ENCODE assay signal across 22 cellular contexts in genomic region chrX:130738638-130739195, GRCh38.
"Had no signal": no experiment of that assay in that cellular context is flagged by ENCODE, and none has a peak within 500 bp of the region (broad histone marks: within the 10 kb centered on the region; RNA-seq: fewer than 3 reads in every experiment).

No MANE protein-coding gene starts in this region.

- H3K9me3 Mint-ChIP-seq: activated CD4-positive, alpha-beta T cell treated with anti-CD3 and anti-CD28 coated beads, Interleukin-2, amount 10 ng/mL, durations not matched to agents 7 days and 5 days; activated naive CD4-positive, alpha-beta T cell treated with anti-CD3 and anti-CD28 coated beads for 36 hours; activated T-cell treated with anti-CD3 and anti-CD28 coated beads, Interleukin-2, amount 50 U/mL, for 4 hours; central memory CD8-positive, alpha-beta T cell; stimulated activated naive CD8-positive, alpha-beta T cell treated with anti-CD3 and anti-CD28 coated beads, Interleukin-15, amount 100 ng/mL, for 72 hours had no signal

- H3K27me3 Mint-ChIP-seq: activated CD4-positive, alpha-beta T cell treated with anti-CD3 and anti-CD28 coated beads, Interleukin-2, amount 10 ng/mL, durations not matched to agents 7 days and 5 days; central memory CD8-positive, alpha-beta T cell; stimulated activated naive CD8-positive, alpha-beta T cell treated with anti-CD3 and anti-CD28 coated beads, Interleukin-15, amount 100 ng/mL, for 72 hours had no signal

- H3K4me3 Mint-ChIP-seq: activated CD4-positive, alpha-beta T cell treated with anti-CD3 and anti-CD28 coated beads, Interleukin-2, amount 10 ng/mL, durations not matched to agents 7 days and 5 days; activated CD8-positive, alpha-beta T cell treated with anti-CD3 and anti-CD28 coated beads, Interleukin-2, amount 10 ng/mL, durations not matched to agents 7 days and 5 days; activated naive CD4-positive, alpha-beta T cell treated with anti-CD3 and anti-CD28 coated beads for 36 hours; activated T-cell treated with anti-CD3 and anti-CD28 coated beads, Interleukin-2, amount 50 U/mL, for 4 hours; central memory CD8-positive, alpha-beta T cell; nephron; stimulated activated naive CD8-positive, alpha-beta T cell treated with anti-CD3 and anti-CD28 coated beads, Interleukin-15, amount 100 ng/mL, for 72 hours had no signal

- H3K36me3 ChIP-seq: left ventricle myocardium inferior, suprapubic skin, transverse colon, vagina had no signal

- H3K4me3 ChIP-seq: left ventricle myocardium inferior, smooth muscle cell, suprapubic skin, transverse colon, vagina had no signal

- H3K27ac Mint-ChIP-seq: activated CD4-positive, alpha-beta T cell treated with anti-CD3 and anti-CD28 coated beads, Interleukin-2, amount 10 ng/mL, durations not matched to agents 7 days and 5 days; activated CD8-positive, alpha-beta T cell treated with anti-CD3 and anti-CD28 coated beads, Interleukin-2, amount 10 ng/mL, durations not matched to agents 7 days and 5 days; activated naive CD4-positive, alpha-beta T cell treated with anti-CD3 and anti-CD28 coated beads for 36 hours; nephron; stimulated activated naive CD8-positive, alpha-beta T cell treated with anti-CD3 and anti-CD28 coated beads, Interleukin-15, amount 100 ng/mL, for 72 hours had no signal

- H3K27ac ChIP-seq: left ventricle myocardium inferior, suprapubic skin, transverse colon, vagina had no signal

- DNase-seq: activated CD4-positive, alpha-beta T cell treated with anti-CD3 and anti-CD28 coated beads, Interleukin-2, amount 10 ng/mL, durations not matched to agents 7 days and 5 days; activated CD4-positive, CD25-positive, alpha-beta regulatory T cell; activated CD8-positive, alpha-beta T cell treated with anti-CD3 and anti-CD28 coated beads, Interleukin-2, amount 10 ng/mL, durations not matched to agents 7 days and 5 days; activated naive CD4-positive, alpha-beta T cell treated with anti-CD3 and anti-CD28 coated beads for 36 hours; activated T-cell treated with anti-CD3 and anti-CD28 coated beads, Interleukin-2, amount 50 U/mL, for 4 hours; anterior cingulate cortex; effector CD8-positive, alpha-beta T cell; kidney glomerular epithelial cell; left ventricle myocardium inferior; mammary epithelial cell; midbrain; nucleus accumbens; stimulated activated CD4-positive, alpha-beta T cell treated with anti-CD3 and anti-CD28 coated beads, Interleukin-4, amount 100 ng/mL, for 1 hour; stimulated activated naive CD8-positive, alpha-beta T cell treated with anti-CD3 and anti-CD28 coated beads, Interleukin-15, amount 100 ng/mL, for 72 hours; T-helper 9 cell; transverse colon had no signal

- H3K4me1 ChIP-seq: left ventricle myocardium inferior, suprapubic skin, transverse colon, vagina had no signal

- H3K27me3 ChIP-seq: suprapubic skin, transverse colon, vagina had no signal

- H3K4me1 Mint-ChIP-seq: activated CD4-positive, alpha-beta T cell treated with anti-CD3 and anti-CD28 coated beads, Interleukin-2, amount 10 ng/mL, durations not matched to agents 7 days and 5 days; central memory CD8-positive, alpha-beta T cell; stimulated activated naive CD8-positive, alpha-beta T cell treated with anti-CD3 and anti-CD28 coated beads, Interleukin-15, amount 100 ng/mL, for 72 hours had no signal

- ATAC-seq: activated CD8-positive, alpha-beta T cell treated with anti-CD3 and anti-CD28 coated beads, Interleukin-2, amount 10 ng/mL, durations not matched to agents 7 days and 5 days; activated T-cell treated with anti-CD3 and anti-CD28 coated beads, Interleukin-2, amount 50 U/mL, for 4 hours; sciatic nerve; stimulated activated naive CD8-positive, alpha-beta T cell treated with anti-CD3 and anti-CD28 coated beads, Interleukin-15, amount 100 ng/mL, for 72 hours had no signal

- H3K9me3 ChIP-seq: left ventricle myocardium inferior, suprapubic skin, transverse colon, vagina had no signal

- H3K4me2 ChIP-seq: smooth muscle cell had no signal
